In the genomic region with DNA sequence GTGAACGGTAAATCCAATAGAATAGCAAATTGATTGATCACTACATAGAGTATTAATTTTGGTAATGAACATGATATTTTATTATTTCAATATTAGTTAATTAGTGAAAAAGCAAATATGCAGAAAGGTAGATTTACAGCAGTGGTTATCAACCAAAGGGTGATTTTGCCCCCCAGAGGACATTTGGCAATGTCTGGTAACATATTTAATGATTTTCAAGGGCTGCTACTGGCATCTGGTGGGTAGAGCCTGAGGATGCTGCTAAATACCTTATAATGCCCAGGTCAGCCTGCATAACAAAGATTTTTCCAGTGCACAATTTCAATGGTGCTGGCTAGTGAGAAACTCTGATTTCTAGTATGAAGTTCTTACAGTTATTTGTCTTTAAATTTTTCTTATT, we compare ENCODE assay signal across 26 cellular contexts.
DNase-seq lines count a peak whose midpoint lies in the region; ATAC-seq, FAIRE-seq and TF ChIP-seq lines count a peak whose summit lies in the region.
"Had no signal": no experiment of that assay in that cellular context is flagged by ENCODE, and none has a peak within 500 bp of the region (broad histone marks: within the 10 kb centered on the region; RNA-seq: fewer than 3 reads in every experiment).

No MANE protein-coding gene starts in this region.

- TF ChIP-seq CTCF in GM23338 (conservative IDR thresholded peaks at IDR 0.05; ENCODE audit: low read depth in 2 of 2) = peak; percentile 33 to 56; a peak in 3 of 4 replicates
- peak in 2 of 3 experiments; percentile 23 to 81; a peak in 3 of 4 replicates for TF ChIP-seq CTCF in H1 (IDR thresholded peaks at IDR 0.05; ENCODE audit: control extremely low read depth in 1 of 3, insufficient read depth in 1 of 3, low read depth in 1 of 3, low read length in 3 of 3)
- TF ChIP-seq CTCF in Peyer's patch (IDR thresholded peaks at IDR 0.05) = no peak
- no peak for TF ChIP-seq CTCF in transverse colon (IDR thresholded peaks at IDR 0.05)

- no peak overlapping the region for H2BK12ac ChIP-seq in H1 (ENCODE audit: low read depth, low read length)

- intact Hi-C loops in transverse colon (cut with DNase I; ENCODE audit: low total_unique reads) = no loop called here

- H2BK20ac ChIP-seq in H1 (ENCODE audit: low read length) = no peak overlapping the region

- no peaks in the 10 kb centered on the region for H3K27me3 Mint-ChIP-seq in GM23338 (ENCODE audit: insufficient read depth, low read depth, poor library complexity)
- no peaks in the 10 kb centered on the region for H3K27me3 Mint-ChIP-seq in CD8-positive, alpha-beta memory T cell
- H3K27me3 Mint-ChIP-seq: activated CD4-positive, alpha-beta T cell treated with anti-CD3 and anti-CD28 coated beads, Interleukin-2, amount 10 ng/mL, durations not matched to agents 24 days and 14 days; activated naive CD4-positive, alpha-beta T cell treated with anti-CD3 and anti-CD28 coated beads, Interleukin-2, amount 50 U/mL, for 24 hours; CD4-positive, alpha-beta memory T cell; naive thymus-derived CD8-positive, alpha-beta T cell; stimulated activated naive CD8-positive, alpha-beta T cell treated with anti-CD3 and anti-CD28 coated beads, Interleukin-15, amount 100 ng/mL, for 72 hours had no signal

- H3K9me2 ChIP-seq in GM23338 (ENCODE audit: insufficient read depth) = no peaks in the 10 kb centered on the region

- no peak overlapping the region for H2BK15ac ChIP-seq in H1 (ENCODE audit: low read length)

- H3K23ac ChIP-seq in H1 (ENCODE audit: insufficient read length) = no peak overlapping the region

- WGBS in H1 (ENCODE audit: extremely low coverage in 1 of 2, insufficient coverage in 1 of 2, insufficient read length in 1 of 2, insufficient replicate concordance in 2 of 2, low coverage in 1 of 2, low lambda C conversion rate in 2 of 2, missing lambda C conversion rate in 1 of 2), 2 experiments = 100% methylated on average over 1 of the region's 1 CpG; no CpG with 5 or more reads in 1 of the 2 experiments
- WGBS in transverse colon (ENCODE audit: low coverage in 1 of 2), 2 donors = 67 to 85% methylated on average over 1 of the region's 1 CpG

- TF ChIP-seq EP300 in H1 (IDR thresholded peaks at IDR 0.05; ENCODE audit: borderline replicate concordance in 1 of 2, low read depth in 2 of 2, low read length in 2 of 2) (no peak), transverse colon (IDR thresholded peaks at IDR 0.05; ENCODE audit: low read depth) (no peak)

- no peak overlapping the region for H2BK5ac ChIP-seq in H1 (ENCODE audit: low read depth, low read length)

- no peak overlapping the region for H2AK5ac ChIP-seq in H1 (ENCODE audit: low read depth, low read length)

- H3K79me1 ChIP-seq in H1 (ENCODE audit: low read depth, low read length) = no peaks in the 10 kb centered on the region

- POLR2A ChIA-PET in H1 (lab: Charles Lee; ENCODE audit: partially characterized antibody) = no interaction called here
- POLR2A ChIA-PET in CD8-positive, alpha-beta memory T cell (lab: Charles Lee) = no interaction called here

- H3K9me3 Mint-ChIP-seq in GM23338 = no peaks in the 10 kb centered on the region
- peaks cover 0 to 8% (median 3%) of the 10 kb centered on the region in 5 donors for H3K9me3 Mint-ChIP-seq in CD8-positive, alpha-beta memory T cell
- H3K9me3 Mint-ChIP-seq: activated CD4-positive, alpha-beta T cell treated with anti-CD3 and anti-CD28 coated beads, Interleukin-2, amount 10 ng/mL, durations not matched to agents 24 days and 14 days; activated naive CD4-positive, alpha-beta T cell treated with anti-CD3 and anti-CD28 coated beads, Interleukin-2, amount 50 U/mL, for 24 hours; activated T-helper 1 cell treated with anti-CD3 and anti-CD28 coated beads, Interleukin-12 subunit alpha, Interleukin-12 subunit beta, Interleukin-2, Interleukin-4 antibody, amounts not matched to agents 30 ng/mL and 10 ng/mL and 1 ng/mL, durations not matched to agents 14 hours and 24 hours and 36 hours; naive thymus-derived CD8-positive, alpha-beta T cell; stimulated activated naive CD8-positive, alpha-beta T cell treated with anti-CD3 and anti-CD28 coated beads, Interleukin-15, amount 100 ng/mL, for 72 hours; T-helper 1 cell treated with Interleukin-12 subunit alpha and Interleukin-12 subunit beta and Interleukin-4 antibody, amounts not matched to agents 30 μg/mL and 1 μg/mL, for 36 hours had no signal

- TF ChIP-seq RAD21 in H1 (IDR thresholded peaks at IDR 0.05 in 1 of 2, conservative IDR thresholded peaks at IDR 0.05 in 1 of 2; ENCODE audit: low read depth in 2 of 2, low read length in 2 of 2) = peak; percentile 61 to 69

- no peaks in the 10 kb centered on the region for H3K4me1 ChIP-seq in GM23338 (ENCODE audit: insufficient read depth)
- no peaks in the 10 kb centered on the region for H3K4me1 ChIP-seq in H1 (replicated peaks in 1 of 4; ENCODE audit: control insufficient read depth in 3 of 4, insufficient read depth in 4 of 4, low read length in 3 of 4)
- no peaks in the 10 kb centered on the region for H3K4me1 ChIP-seq in CD8-positive, alpha-beta memory T cell (ENCODE audit: insufficient read depth, low read length)
- H3K4me1 ChIP-seq in Peyer's patch = no peaks in the 10 kb centered on the region
- no peaks in the 10 kb centered on the region for H3K4me1 ChIP-seq in transverse colon
- H3K4me1 ChIP-seq: SJSA1, tibial artery had no signal

- H3K18ac ChIP-seq in H1 (ENCODE audit: extremely low read depth, low read length) = no peak overlapping the region

- CTCF ChIA-PET in H1 (lab: Charles Lee; ENCODE audit: partially characterized antibody) = interaction anchor here (0.7 to 0.8 kb wide), 2 partner anchors 174 to 265 kb away, joined by 3 read pairs; no protein-coding TSS in a partner anchor
- CTCF ChIA-PET in CD8-positive, alpha-beta memory T cell (lab: Charles Lee) = no interaction called here

- H3K23me2 ChIP-seq in H1 (ENCODE audit: low read depth, low read length) = no peaks in the 10 kb centered on the region

- H3K4me3 ChIP-seq in GM23338 = no peak overlapping the region
- no peak overlapping the region for H3K4me3 ChIP-seq in H1 (ENCODE audit: extremely low read depth in 1 of 4, insufficient read depth in 2 of 4, low read depth in 3 of 4, low read length in 4 of 4)
- no peak overlapping the region for H3K4me3 ChIP-seq in CD8-positive, alpha-beta memory T cell (ENCODE audit: low read length)
- H3K4me3 ChIP-seq in Peyer's patch = no peak overlapping the region
- H3K4me3 ChIP-seq in transverse colon = no peak overlapping the region
- H3K4me3 ChIP-seq: ovary, SJSA1, tibial artery had no signal

- no peak overlapping the region for H4K5ac ChIP-seq in H1 (ENCODE audit: insufficient read length, low read depth, low read length)

- ATAC-seq in GM23338 = peak; percentile 31; the same call in 1 of the 3 replicates
- ATAC-seq: left colon; naive thymus-derived CD8-positive, alpha-beta T cell; Panc1; sciatic nerve; stimulated activated naive CD8-positive, alpha-beta T cell treated with anti-CD3 and anti-CD28 coated beads, Interleukin-15, amount 100 ng/mL, for 72 hours had no signal

- no peaks in the 10 kb centered on the region for H3K36me3 Mint-ChIP-seq in GM23338 (ENCODE audit: low read depth)
- no peaks in the 10 kb centered on the region for H3K36me3 Mint-ChIP-seq in CD8-positive, alpha-beta memory T cell
- H3K36me3 Mint-ChIP-seq: activated naive CD4-positive, alpha-beta T cell treated with anti-CD3 and anti-CD28 coated beads, Interleukin-2, amount 50 U/mL, for 24 hours; CD4-positive, alpha-beta memory T cell; naive thymus-derived CD8-positive, alpha-beta T cell had no signal

- H3K36me3 ChIP-seq in GM23338 (ENCODE audit: insufficient read depth) (no peaks in the 10 kb centered on the region), H1 (ENCODE audit: control insufficient read depth in 2 of 4, insufficient read depth in 4 of 4, low read length in 3 of 4) (no peaks in the 10 kb centered on the region), Peyer's patch (no peaks in the 10 kb centered on the region), transverse colon (no peaks in the 10 kb centered on the region)
- no peaks in the 10 kb centered on the region for H3K36me3 ChIP-seq in CD8-positive, alpha-beta memory T cell (ENCODE audit: insufficient read depth, low read length)
- H3K36me3 ChIP-seq: ovary, SJSA1, tibial artery had no signal

- no peak overlapping the region for H3K4ac ChIP-seq in H1 (replicated peaks; ENCODE audit: insufficient read length, low read depth, low read length)

- in situ Hi-C loops in transverse colon (cut with MboI; ENCODE audit: low pct_ligation_motif_present in 1 of 4, low pct_unique_long_range_greater_than_20kb in 1 of 4, low sequenced_read_pairs in 3 of 4) = no loop called here

- H4K20me1 ChIP-seq in GM23338 (replicated peaks; ENCODE audit: insufficient read depth) = no peaks in the 10 kb centered on the region
- no peaks in the 10 kb centered on the region for H4K20me1 ChIP-seq in H1 (replicated peaks in 1 of 2; ENCODE audit: control insufficient read depth in 1 of 2, insufficient read depth in 2 of 2, low read length in 2 of 2)

- H3K9me3 ChIP-seq in H1 (ENCODE audit: insufficient read depth in 2 of 2, low read depth in 1 of 2, low read length in 1 of 2) = no peaks in the 10 kb centered on the region
- no peaks in the 10 kb centered on the region for H3K9me3 ChIP-seq in CD8-positive, alpha-beta memory T cell (ENCODE audit: low read length)
- H3K9me3 ChIP-seq in Peyer's patch = no peaks in the 10 kb centered on the region
- H3K9me3 ChIP-seq in transverse colon = no peaks in the 10 kb centered on the region
- H3K9me3 ChIP-seq: ovary, SJSA1, tibial artery had no signal

- peak; percentile 50 for DNase-seq in COR-L47 (lab: John Stamatoyannopoulos, UW)
- peak; percentile 19 for DNase-seq in GM23338 (ENCODE audit: low spot score)
- peak; percentile 55 to 75 for DNase-seq in NCI-H524 (lab: John Stamatoyannopoulos, UW)
- no peak for DNase-seq in H1 (ENCODE audit: low read depth in 1 of 2, low spot score in 2 of 2)
- no peak for DNase-seq in putamen (ENCODE audit: low spot score)
- DNase-seq in CD8-positive, alpha-beta memory T cell = no peak
- DNase-seq in Peyer's patch = no peak
- DNase-seq in transverse colon = no peak
- DNase-seq: activated CD4-positive, alpha-beta T cell treated with anti-CD3 and anti-CD28 coated beads, Interleukin-2, amount 10 ng/mL, durations not matched to agents 24 days and 14 days; anterior cingulate cortex; CD4-positive, alpha-beta memory T cell; dermis blood vessel endothelial cell; left colon; mesenchymal stem cell; naive thymus-derived CD8-positive, alpha-beta T cell; NCI-H1436; NCI-H510A; ovary; stimulated activated naive CD8-positive, alpha-beta T cell treated with anti-CD3 and anti-CD28 coated beads, Interleukin-15, amount 100 ng/mL, for 72 hours; tibial artery had no signal

- no peak overlapping the region for H3K27ac Mint-ChIP-seq in GM23338
- no peak overlapping the region for H3K27ac Mint-ChIP-seq in CD8-positive, alpha-beta memory T cell
- H3K27ac Mint-ChIP-seq: activated CD4-positive, alpha-beta T cell treated with anti-CD3 and anti-CD28 coated beads, Interleukin-2, amount 10 ng/mL, durations not matched to agents 24 days and 14 days; activated naive CD4-positive, alpha-beta T cell treated with anti-CD3 and anti-CD28 coated beads, Interleukin-2, amount 50 U/mL, for 24 hours; activated T-helper 1 cell treated with anti-CD3 and anti-CD28 coated beads, Interleukin-12 subunit alpha, Interleukin-12 subunit beta, Interleukin-2, Interleukin-4 antibody, amounts not matched to agents 30 ng/mL and 10 ng/mL and 1 ng/mL, durations not matched to agents 14 hours and 24 hours and 36 hours; CD4-positive, alpha-beta memory T cell; naive thymus-derived CD8-positive, alpha-beta T cell; stimulated activated naive CD8-positive, alpha-beta T cell treated with anti-CD3 and anti-CD28 coated beads, Interleukin-15, amount 100 ng/mL, for 72 hours; T-helper 1 cell treated with Interleukin-12 subunit alpha and Interleukin-12 subunit beta and Interleukin-4 antibody, amounts not matched to agents 30 μg/mL and 1 μg/mL, for 36 hours had no signal

- H3K79me2 ChIP-seq in GM23338 (replicated peaks; ENCODE audit: insufficient read depth) = no peaks in the 10 kb centered on the region
- H3K79me2 ChIP-seq in H1 (ENCODE audit: control insufficient read depth in 1 of 2, insufficient read depth in 2 of 2, low read length in 2 of 2) = no peaks in the 10 kb centered on the region

- H3K14ac ChIP-seq in H1 (ENCODE audit: insufficient read length) = no peak overlapping the region

- no peak overlapping the region for H2BK120ac ChIP-seq in H1 (replicated peaks; ENCODE audit: low read depth, low read length)

- TF ChIP-seq POLR2A in H1 (IDR thresholded peaks at IDR 0.05; ENCODE audit: control extremely low read depth in 1 of 2, low read depth in 2 of 2, low read length in 2 of 2) (no peak), Peyer's patch (IDR thresholded peaks at IDR 0.05) (no peak), transverse colon (IDR thresholded peaks at IDR 0.05) (no peak)

- H2AFZ ChIP-seq in GM23338 (no peak overlapping the region), H1 (ENCODE audit: low read length) (no peak overlapping the region)

- no peak overlapping the region for H3K27ac ChIP-seq in GM23338 (ENCODE audit: low read depth)
- H3K27ac ChIP-seq in H1 (ENCODE audit: low read depth, low read length) = no peak overlapping the region
- H3K27ac ChIP-seq in CD8-positive, alpha-beta memory T cell (ENCODE audit: low read depth, low read length) = no peak overlapping the region
- no peak overlapping the region for H3K27ac ChIP-seq in Peyer's patch
- no peak overlapping the region for H3K27ac ChIP-seq in transverse colon
- H3K27ac ChIP-seq: ovary, SJSA1, tibial artery had no signal

- no peak overlapping the region for H3K9ac ChIP-seq in H1 (replicated peaks in 1 of 4; ENCODE audit: extremely low read depth in 1 of 4, low read depth in 3 of 4, low read length in 3 of 4)

- H4K8ac ChIP-seq in H1 (ENCODE audit: extremely low read depth, insufficient read depth, low read length) = no peak overlapping the region

- no peak overlapping the region for H3K56ac ChIP-seq in H1 (replicated peaks; ENCODE audit: insufficient read length, low read depth, low read length)

- no peak overlapping the region for H4K91ac ChIP-seq in H1 (replicated peaks; ENCODE audit: insufficient read length, low read length)

- no peak overlapping the region for H3K4me3 Mint-ChIP-seq in GM23338
- no peak overlapping the region for H3K4me3 Mint-ChIP-seq in CD8-positive, alpha-beta memory T cell
- H3K4me3 Mint-ChIP-seq: activated CD4-positive, alpha-beta T cell treated with anti-CD3 and anti-CD28 coated beads, Interleukin-2, amount 10 ng/mL, durations not matched to agents 24 days and 14 days; activated naive CD4-positive, alpha-beta T cell treated with anti-CD3 and anti-CD28 coated beads, Interleukin-2, amount 50 U/mL, for 24 hours; activated T-helper 1 cell treated with anti-CD3 and anti-CD28 coated beads, Interleukin-12 subunit alpha, Interleukin-12 subunit beta, Interleukin-2, Interleukin-4 antibody, amounts not matched to agents 30 ng/mL and 10 ng/mL and 1 ng/mL, durations not matched to agents 14 hours and 24 hours and 36 hours; CD4-positive, alpha-beta memory T cell; naive thymus-derived CD8-positive, alpha-beta T cell; stimulated activated naive CD8-positive, alpha-beta T cell treated with anti-CD3 and anti-CD28 coated beads, Interleukin-15, amount 100 ng/mL, for 72 hours; T-helper 1 cell treated with Interleukin-12 subunit alpha and Interleukin-12 subunit beta and Interleukin-4 antibody, amounts not matched to agents 30 μg/mL and 1 μg/mL, for 36 hours had no signal

- H3F3A ChIP-seq in GM23338 (replicated peaks; ENCODE audit: low read depth) = no peaks in the 10 kb centered on the region

- H3K27me3 ChIP-seq in GM23338 (ENCODE audit: insufficient read depth) (no peaks in the 10 kb centered on the region), H1 (replicated peaks in 1 of 4; ENCODE audit: control insufficient read depth in 3 of 4, extremely low read depth in 1 of 4, insufficient read depth in 3 of 4, low read length in 3 of 4) (no peaks in the 10 kb centered on the region), Peyer's patch (no peaks in the 10 kb centered on the region), transverse colon (no peaks in the 10 kb centered on the region)
- H3K27me3 ChIP-seq in CD8-positive, alpha-beta memory T cell (ENCODE audit: insufficient read depth, low read length, poor library complexity, severe bottlenecking) = no peaks in the 10 kb centered on the region
- H3K27me3 ChIP-seq: ovary, SJSA1, tibial artery had no signal

- no peak overlapping the region for H3K4me2 ChIP-seq in GM23338
- no peak overlapping the region for H3K4me2 ChIP-seq in H1 (ENCODE audit: insufficient read depth in 1 of 2, low read depth in 2 of 2, low read length in 2 of 2)

- H3K4me1 Mint-ChIP-seq in GM23338 = peaks cover 4% of the 10 kb centered on the region; the same call in 2 of the 3 replicates
- no peaks in the 10 kb centered on the region for H3K4me1 Mint-ChIP-seq in CD8-positive, alpha-beta memory T cell
- H3K4me1 Mint-ChIP-seq: activated CD4-positive, alpha-beta T cell treated with anti-CD3 and anti-CD28 coated beads, Interleukin-2, amount 10 ng/mL, durations not matched to agents 24 days and 14 days; activated naive CD4-positive, alpha-beta T cell treated with anti-CD3 and anti-CD28 coated beads, Interleukin-2, amount 50 U/mL, for 24 hours; CD4-positive, alpha-beta memory T cell; naive thymus-derived CD8-positive, alpha-beta T cell; stimulated activated naive CD8-positive, alpha-beta T cell treated with anti-CD3 and anti-CD28 coated beads, Interleukin-15, amount 100 ng/mL, for 72 hours had no signal

- FAIRE-seq in H1 (lab: Jason Lieb, UNC) = no peak

Comparison
In these comparisons a context has a peak if more than half of its experiments do, and no peak if none do; other contexts are left out.
1. DNase-seq: peak in COR-L47 (single experiment), GM23338 (single experiment) and NCI-H524 (2 of 2); none in H1 (0 of 2), putamen (single experiment), CD8-positive, alpha-beta memory T cell (0 of 5), Peyer's patch (0 of 3) and transverse colon (single experiment).
2. CTCF ChIP-seq: peak in GM23338 (2 of 2) and H1 (2 of 3); none in Peyer's patch (0 of 6) and transverse colon (0 of 5).